Comparison of ENCODE assay signal across 1 cellular context in genomic region chr10:78035437-78035836, GRCh38.
TF ChIP-seq lines count a peak whose summit lies in the region.

No MANE protein-coding gene starts in this region.

TF ChIP-seq in GM12878, 131 proteins besides CTCF, POLR2A, EP300 and RAD21 (continued from another document):
- no peak for TF ChIP-seq MTA2 (IDR thresholded peaks at IDR 0.05; ENCODE audit: low read depth)
- TF ChIP-seq CUX1 (IDR thresholded peaks at IDR 0.05; ENCODE audit: insufficient replicate concordance, low read depth, low read length): no peak
- TF ChIP-seq JUNB (IDR thresholded peaks at IDR 0.05): no peak
- TF ChIP-seq, protein P1, sequence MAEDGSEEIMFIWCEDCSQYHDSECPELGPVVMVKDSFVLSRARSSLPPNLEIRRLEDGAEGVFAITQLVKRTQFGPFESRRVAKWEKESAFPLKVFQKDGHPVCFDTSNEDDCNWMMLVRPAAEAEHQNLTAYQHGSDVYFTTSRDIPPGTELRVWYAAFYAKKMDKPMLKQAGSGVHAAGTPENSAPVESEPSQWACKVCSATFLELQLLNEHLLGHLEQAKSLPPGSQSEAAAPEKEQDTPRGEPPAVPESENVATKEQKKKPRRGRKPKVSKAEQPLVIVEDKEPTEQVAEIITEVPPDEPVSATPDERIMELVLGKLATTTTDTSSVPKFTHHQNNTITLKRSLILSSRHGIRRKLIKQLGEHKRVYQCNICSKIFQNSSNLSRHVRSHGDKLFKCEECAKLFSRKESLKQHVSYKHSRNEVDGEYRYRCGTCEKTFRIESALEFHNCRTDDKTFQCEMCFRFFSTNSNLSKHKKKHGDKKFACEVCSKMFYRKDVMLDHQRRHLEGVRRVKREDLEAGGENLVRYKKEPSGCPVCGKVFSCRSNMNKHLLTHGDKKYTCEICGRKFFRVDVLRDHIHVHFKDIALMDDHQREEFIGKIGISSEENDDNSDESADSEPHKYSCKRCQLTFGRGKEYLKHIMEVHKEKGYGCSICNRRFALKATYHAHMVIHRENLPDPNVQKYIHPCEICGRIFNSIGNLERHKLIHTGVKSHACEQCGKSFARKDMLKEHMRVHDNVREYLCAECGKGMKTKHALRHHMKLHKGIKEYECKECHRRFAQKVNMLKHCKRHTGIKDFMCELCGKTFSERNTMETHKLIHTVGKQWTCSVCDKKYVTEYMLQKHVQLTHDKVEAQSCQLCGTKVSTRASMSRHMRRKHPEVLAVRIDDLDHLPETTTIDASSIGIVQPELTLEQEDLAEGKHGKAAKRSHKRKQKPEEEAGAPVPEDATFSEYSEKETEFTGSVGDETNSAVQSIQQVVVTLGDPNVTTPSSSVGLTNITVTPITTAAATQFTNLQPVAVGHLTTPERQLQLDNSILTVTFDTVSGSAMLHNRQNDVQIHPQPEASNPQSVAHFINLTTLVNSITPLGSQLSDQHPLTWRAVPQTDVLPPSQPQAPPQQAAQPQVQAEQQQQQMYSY (CRISPR knock-in tag; IDR thresholded peaks at IDR 0.05): no peak
